Comparison of ENCODE assay signal across 7 cellular contexts in genomic region chr20:30007496-30007895, GRCh38.
DNase-seq lines count a peak whose midpoint lies in the region; TF ChIP-seq lines count a peak whose summit lies in the region.
"Not testable (repeated sequence)": the region's sequence is repeated elsewhere in the genome, so short reads cannot be mapped to it uniquely, and the experiment has no call there.

No MANE protein-coding gene starts in this region.

- H3K27ac ChIP-seq in esophagus muscularis mucosa (replicated peaks in 1 of 4); prostate gland: not testable (repeated sequence)

- TF ChIP-seq POLR2A in esophagus muscularis mucosa (IDR thresholded peaks at IDR 0.05; ENCODE audit: low read depth); prostate gland (IDR thresholded peaks at IDR 0.05): not testable (repeated sequence)

- peak; percentile 1 for DNase-seq in Ammon's horn (ENCODE audit: low spot score)
- peak; percentile 1 for DNase-seq in NAMALWA (ENCODE audit: low spot score)
- peak; percentile 1 for DNase-seq in activated CD4-positive, alpha-beta T cell treated with anti-CD3 and anti-CD28 coated beads for 48 hours
- peak; percentile 10 for DNase-seq in activated CD8-positive, alpha-beta memory T cell treated with anti-CD3 and anti-CD28 coated beads, Interleukin-2, amount 50 U/mL, for 4 hours
- DNase-seq in activated effector memory CD4-positive, alpha-beta T cell treated with anti-CD3 and anti-CD28 coated beads, Interleukin-2, amount 50 U/mL, for 16 hours = peak; percentile 17
- DNase-seq in esophagus muscularis mucosa (ENCODE audit: extremely low spot score) = peak; percentile 17
- DNase-seq in prostate gland (ENCODE audit: low spot score) = peak; percentile 11

- TF ChIP-seq EP300 in esophagus muscularis mucosa (IDR thresholded peaks at IDR 0.05) = not testable (repeated sequence)

- not testable (repeated sequence) for H3K27me3 ChIP-seq in esophagus muscularis mucosa; prostate gland (replicated peaks; ENCODE audit: insufficient read depth)

- not testable (repeated sequence) for H3K9me3 ChIP-seq in esophagus muscularis mucosa, prostate gland

- no CpG with 5 or more reads among the region's 4 CpGs for WGBS in esophagus muscularis mucosa
- 90% methylated on average over 4 of the region's 4 CpGs for WGBS in prostate gland

- intact Hi-C loops in esophagus muscularis mucosa (cut with DNase I); prostate gland (cut with DNase I): not testable (repeated sequence)

- TF ChIP-seq CTCF in esophagus muscularis mucosa (IDR thresholded peaks at IDR 0.05); prostate gland (IDR thresholded peaks at IDR 0.05): not testable (repeated sequence)

- not testable (repeated sequence) for H3K4me3 ChIP-seq in esophagus muscularis mucosa, prostate gland

- H3K4me1 ChIP-seq in esophagus muscularis mucosa; prostate gland (replicated peaks): not testable (repeated sequence)

- H3K36me3 ChIP-seq in esophagus muscularis mucosa, prostate gland: not testable (repeated sequence)
